26 cellular contexts compared by ENCODE assay signal in the genomic region with DNA sequence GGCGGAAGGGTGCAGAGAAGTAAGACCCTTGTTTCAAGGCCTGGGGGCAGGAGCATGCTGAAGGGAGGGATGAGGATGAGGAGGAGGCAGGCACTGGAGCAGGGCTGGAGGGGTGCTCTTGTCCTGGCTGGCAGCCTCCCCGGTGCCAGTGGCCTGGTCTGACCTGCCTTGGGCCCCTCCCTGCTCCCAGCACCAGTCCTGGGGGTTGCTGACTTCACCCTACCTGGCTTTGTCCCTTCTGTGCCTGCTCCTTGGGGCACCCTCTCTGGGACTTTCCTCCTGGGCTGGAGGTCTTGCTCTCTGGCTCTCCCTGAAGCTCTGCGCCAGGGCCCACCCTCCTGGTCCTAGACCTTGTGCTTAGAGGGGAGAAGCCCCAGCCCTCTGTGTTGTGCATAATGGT. TPM values are rescaled to one million over a fixed set of nuclear protein-coding genes. Genes with fewer than 3 reads are reported as not detected.
"Had no signal": no experiment of that assay in that cellular context is flagged by ENCODE, and none has a peak within 500 bp of the region (broad histone marks: within the 10 kb centered on the region; RNA-seq: fewer than 3 reads in every experiment).

No MANE protein-coding gene starts in this region.

- ATAC-seq: Panc1, T-cell had no signal

- H3K4me2 ChIP-seq: SK-N-SH had no signal

- H3K9me3 ChIP-seq: SK-N-SH had no signal

- H3K27ac Mint-ChIP-seq: T-cell had no signal

- H3K9me3 Mint-ChIP-seq: T-cell had no signal

- H3K27ac ChIP-seq: HL-60, RWPE1 had no signal

- H3K4me3 Mint-ChIP-seq: T-cell had no signal

- H3K36me3 Mint-ChIP-seq: T-cell had no signal

- DNase-seq: KBM-7, MV-4-11, NCI-H1048, NCI-H1105, NCI-H146, NCI-H1694 treated with DMSO at 0.1 percent for 48 hours, NCI-H1930, NCI-H2081, NCI-H2107, NCI-H226, NCI-H446, NCI-H510A, NCI-H524 treated with DMSO at 0.1 percent for 48 hours, NCI-H774, PC-3, SHP77, SK-N-SH, SW 1271, T-cell had no signal

- H3K9ac ChIP-seq: SK-N-SH had no signal

- FAIRE-seq: HTR-8/SVneo had no signal

RNA-seq across cellular contexts. Expression of a gene that starts 4.7 kb away (rescaled TPM):
- total RNA-seq: LHCN-M2, OCI-LY7, PC-3, SK-MEL-5, T-cell had no signal
